Comparison of ENCODE assay signal across 27 cellular contexts in genomic region chr16:81168406-81168805, GRCh38.
"Had no signal": no experiment of that assay in that cellular context is flagged by ENCODE, and none has a peak within 500 bp of the region (broad histone marks: within the 10 kb centered on the region; RNA-seq: fewer than 3 reads in every experiment).

No MANE protein-coding gene starts in this region.

- H3K9ac ChIP-seq: neural progenitor cell, parathyroid adenoma had no signal

- H3K36me3 ChIP-seq: neural progenitor cell, ovary, spleen, suprapubic skin, tibial artery, transverse colon, upper lobe of right lung, vagina had no signal

- H3K9me3 ChIP-seq: ovary, psoas muscle, spleen, suprapubic skin, testis, tibial artery, transverse colon, upper lobe of right lung, vagina had no signal

- H3K4me3 ChIP-seq: neural progenitor cell, ovary, psoas muscle, skin epidermis, smooth muscle cell, spleen, suprapubic skin, testis, tibial artery, transverse colon, upper lobe of right lung, vagina had no signal

- H3K4me2 ChIP-seq: neural progenitor cell, smooth muscle cell had no signal

- ATAC-seq: naive thymus-derived CD4-positive, alpha-beta T cell; natural killer cell; psoas muscle; sciatic nerve; stimulated activated memory B cell treated with anti-CD40 and anti-IgM and Interleukin-4, amounts not matched to agents 10 μg/mL and 1 μg/mL and 100 μg/mL, for 72 hours; stimulated activated naive CD8-positive, alpha-beta T cell treated with anti-CD3 and anti-CD28 coated beads, Interleukin-15, amount 100 ng/mL, for 72 hours; stimulated activated naive CD8-positive, alpha-beta T cell treated with anti-CD3 and anti-CD28 coated beads, Interleukin-15, Interleukin-2, amounts not matched to agents 100 U/mL and 50 U/mL, for 24 hours; upper lobe of right lung had no signal

- H3K4me1 ChIP-seq: neural progenitor cell, parathyroid adenoma, psoas muscle, spleen, suprapubic skin, testis, transverse colon, upper lobe of right lung, vagina had no signal

- H2AFZ ChIP-seq: neural progenitor cell, parathyroid adenoma had no signal

- H3K79me2 ChIP-seq: parathyroid adenoma had no signal

- H3K27me3 ChIP-seq: neural progenitor cell, ovary, suprapubic skin, testis, tibial artery, transverse colon, upper lobe of right lung, vagina had no signal

- DNase-seq: naive thymus-derived CD4-positive, alpha-beta T cell; natural killer cell; occipital lobe; ovary; psoas muscle; spleen; stimulated activated CD4-positive, alpha-beta T cell treated with anti-CD3 and anti-CD28 coated beads, Interleukin-12 subunit alpha, Interleukin-12 subunit beta, amount 100 ng/mL, for 4 hours; stimulated activated CD4-positive, alpha-beta T cell treated with anti-CD3 and anti-CD28 coated beads, Interleukin-1b, Interleukin-23, amount 100 ng/mL, for 48 hours; stimulated activated CD4-positive, alpha-beta T cell treated with anti-CD3 and anti-CD28 coated beads, Interleukin-4, amount 100 ng/mL, for 1 hour; stimulated activated CD4-positive, alpha-beta T cell treated with anti-CD3 and anti-CD28 coated beads, Interleukin-4, amount 100 ng/mL, for 4 hours; stimulated activated CD8-positive, alpha-beta memory T cell treated with anti-CD3 and anti-CD28 coated beads, Interleukin-4, amount 100 ng/mL, for 48 hours; stimulated activated naive CD4-positive, alpha-beta T cell; stimulated activated naive CD8-positive, alpha-beta T cell treated with anti-CD3 and anti-CD28 coated beads, Interleukin-15, amount 100 ng/mL, for 72 hours; stimulated activated naive CD8-positive, alpha-beta T cell treated with anti-CD3 and anti-CD28 coated beads, Interleukin-15, Interleukin-2, amounts not matched to agents 100 U/mL and 50 U/mL, for 24 hours; substantia nigra; testis; transverse colon; upper lobe of right lung had no signal

- H3K27ac ChIP-seq: neural progenitor cell, ovary, parathyroid adenoma, psoas muscle, skin epidermis, spleen, suprapubic skin, testis, transverse colon, upper lobe of right lung, vagina had no signal
